In genomic region chrX:130115119-130115885, GRCh38 we compare ENCODE assay signal across 1 cellular context.
A peak's percentile ranks its signal among the peaks of the same experiment; 100 is the strongest.
TF ChIP-seq lines count a peak whose summit lies in the region.

No MANE protein-coding gene starts in this region.

TF ChIP-seq in K562, 482 proteins besides CTCF, POLR2A, EP300 and RAD21:
- peak; percentile 48; the same call in 1 of the 2 replicates for TF ChIP-seq ZNF512 (tag; IDR thresholded peaks at IDR 0.05)
